ENCODE assay signal across 8 cellular contexts in the genomic region with DNA sequence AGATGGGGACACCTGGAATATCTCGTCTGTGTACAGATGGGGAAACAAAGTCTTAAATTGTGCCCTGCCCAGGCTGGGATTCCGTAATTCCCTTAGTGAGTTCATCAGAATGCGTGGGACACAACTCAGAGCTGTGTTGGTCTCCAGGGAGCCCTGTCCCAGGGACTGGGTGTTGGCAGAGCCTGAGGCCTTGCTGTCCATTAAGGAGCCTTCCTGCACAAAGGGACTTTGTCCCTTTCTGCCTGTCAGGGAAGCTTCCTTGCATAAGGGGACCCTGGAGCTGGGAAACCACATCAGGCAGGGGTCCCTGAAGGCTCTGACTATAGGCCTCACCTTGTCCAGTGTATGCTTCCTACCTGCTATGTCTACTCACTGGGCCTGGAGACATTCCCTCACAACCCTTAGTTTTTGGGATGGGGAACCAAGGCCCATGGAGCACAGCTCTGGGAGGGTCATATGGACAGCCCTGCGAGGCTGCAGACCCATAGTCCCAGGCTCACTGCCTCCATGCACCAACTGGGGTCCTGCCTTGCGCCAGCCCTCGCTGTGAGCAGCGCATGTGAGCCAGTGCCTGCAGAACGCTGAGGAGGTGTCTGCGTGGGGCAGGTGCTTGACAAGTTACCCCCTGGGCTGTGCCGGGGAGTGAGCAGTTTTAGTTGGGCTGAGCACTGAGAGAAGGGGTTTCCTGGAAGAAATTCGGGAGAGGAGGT. TPM values are rescaled to one million over a fixed set of nuclear protein-coding genes. Genes with fewer than 3 reads are reported as not detected.
DNase-seq lines count a peak whose midpoint lies in the region; ATAC-seq, FAIRE-seq and TF ChIP-seq lines count a peak whose summit lies in the region.

No MANE protein-coding gene starts in this region.

- BruUV-seq in PC-9 (replicated peaks; lab: Mats Ljungman, UMichigan), result no TSS peak
- TSS peak; percentile 24 for BruUV-seq in endothelial cell of umbilical vein (replicated peaks; lab: Mats Ljungman, UMichigan)

- H3K4me1 ChIP-seq in PC-9 (replicated peaks; ENCODE audit: insufficient read depth) (peaks cover 46% of the 10 kb centered on the region), endothelial cell of umbilical vein (ENCODE audit: control insufficient read depth, extremely low read depth, insufficient read depth, low read length) (peaks cover 34% of the 10 kb centered on the region)

- H3K27ac ChIP-seq in PC-9 (peak overlapping the region; percentile 67), endothelial cell of umbilical vein (ENCODE audit: insufficient read depth, low read depth, low read length) (peak overlapping the region; percentile 67)

- no peaks in the 10 kb centered on the region for H3K9me3 ChIP-seq in PC-9 (ENCODE audit: insufficient read depth, low read depth)
- no peaks in the 10 kb centered on the region for H3K9me3 ChIP-seq in endothelial cell of umbilical vein (replicated peaks; ENCODE audit: control insufficient read depth, insufficient read depth, low read length)

- TF ChIP-seq POLR2A in endothelial cell of umbilical vein (IDR thresholded peaks at IDR 0.05; ENCODE audit: low read depth, low read length), result no peak

- H4K20me1 ChIP-seq in PC-9 (ENCODE audit: insufficient read depth) (peaks cover 18% of the 10 kb centered on the region; the same call in 1 of the 2 replicates), endothelial cell of umbilical vein (replicated peaks; ENCODE audit: control insufficient read depth, extremely low read depth, insufficient read depth, low read length) (peaks cover under 1% of the 10 kb centered on the region)

- H3K4me3 ChIP-seq in PC-9 (peak overlapping the region; percentile 90), endothelial cell of umbilical vein (replicated peaks in 1 of 3; ENCODE audit: insufficient read depth in 1 of 3, low read depth in 1 of 3, low read length in 3 of 3) (peak overlapping the region in 2 of 3 experiments; percentile 82 to 83)

- H3K9me2 ChIP-seq in PC-9 (ENCODE audit: insufficient read depth), result no peaks in the 10 kb centered on the region

- peak overlapping the region; percentile 26 for H3K9ac ChIP-seq in endothelial cell of umbilical vein (replicated peaks; ENCODE audit: extremely low read depth, insufficient read depth, low read length)

- no peak overlapping the region for H2AFZ ChIP-seq in PC-9
- H2AFZ ChIP-seq in endothelial cell of umbilical vein (ENCODE audit: low read depth, low read length), result no peak overlapping the region

- CTCF ChIA-PET in PC-9 (lab: Charles Lee) (no interaction called here), endothelial cell of umbilical vein (lab: Charles Lee) (interaction anchor here (0.6 to 2.4 kb wide), 6 partner anchors 11 to 217 kb away, joined by 3 to 26 read pairs (median 4); no protein-coding TSS in a partner anchor)

- ATAC-seq in HG03521 (IDR thresholded peaks at IDR 0.05; ENCODE audit: unreplicated experiment), result no peak

- peaks cover 63% of the 10 kb centered on the region for H3K79me2 ChIP-seq in PC-9 (ENCODE audit: low read depth)
- H3K79me2 ChIP-seq in endothelial cell of umbilical vein (ENCODE audit: control insufficient read depth, insufficient read depth, low read length), result peaks cover 56% of the 10 kb centered on the region

- dilution Hi-C loops in endothelial cell of umbilical vein (cut with MboI; ENCODE audit: extremely low pct_ligation_motif_present, low sequenced_read_pairs), result no loop called here

- peaks cover 30% of the 10 kb centered on the region for H3K4me1 Mint-ChIP-seq in neural crest cell

- H3K36me3 Mint-ChIP-seq in neural crest cell (ENCODE audit: low read depth), result peaks cover 9% of the 10 kb centered on the region

- H3K4me2 ChIP-seq in PC-9, result peak overlapping the region; percentile 99
- H3K4me2 ChIP-seq in endothelial cell of umbilical vein (ENCODE audit: insufficient read depth, low read length), result peak overlapping the region; percentile 83

- peak overlapping the region; percentile 92 for H3K4me3 Mint-ChIP-seq in neural crest cell

- H3K27me3 Mint-ChIP-seq in neural crest cell (ENCODE audit: low read depth), result no peaks in the 10 kb centered on the region

- TF ChIP-seq CTCF in PC-9 (conservative IDR thresholded peaks at IDR 0.05), result no peak
- no peak for TF ChIP-seq CTCF in endothelial cell of umbilical vein (IDR thresholded peaks at IDR 0.05; ENCODE audit: extremely low read depth in 1 of 2, insufficient read depth in 1 of 2, low read depth in 1 of 2, low read length in 2 of 2)
- no peak for TF ChIP-seq CTCF in neural crest cell (conservative IDR thresholded peaks at IDR 0.05)

- POLR2A ChIA-PET in PC-9 (lab: Charles Lee; ENCODE audit: unreplicated experiment) (no interaction called here), endothelial cell of umbilical vein (lab: Charles Lee) (no interaction called here)

- H3K27me3 ChIP-seq in PC-9 (ENCODE audit: insufficient read depth, low read depth) (no peaks in the 10 kb centered on the region), endothelial cell of umbilical vein (ENCODE audit: control insufficient read depth in 2 of 2, insufficient read depth in 2 of 2, low read length in 2 of 2) (no peaks in the 10 kb centered on the region)

- FAIRE-seq in endothelial cell of umbilical vein (lab: Jason Lieb, UNC), result peak; percentile 61

- peak overlapping the region; percentile 76 for H3K27ac Mint-ChIP-seq in neural crest cell (ENCODE audit: unreplicated experiment)

- H3F3A ChIP-seq in PC-9 (ENCODE audit: insufficient read depth, low read depth), result peaks cover 24% of the 10 kb centered on the region

- DNase-seq in Ammon's horn (ENCODE audit: low spot score) (peak; percentile 76), PC-9 (no peak), endothelial cell of umbilical vein (ENCODE audit: low read depth, low spot score) (peak; percentile 15), neural crest cell (ENCODE audit: low read depth, low spot score) (no peak), NCI-H1048 (lab: John Stamatoyannopoulos, UW) (no peak), SHP77 treated with DMSO at 0.1 percent for 48 hours (lab: John Stamatoyannopoulos, UW) (no peak), GDM1 (lab: John Stamatoyannopoulos, UW) (no peak)

- intact Hi-C loops in PC-9 (cut with micrococcal nuclease; ENCODE audit: unreplicated experiment) (loop anchor here (1.0 to 10.0 kb wide), 7 partner anchors 35 to 1070 kb away; a partner anchor contains a TSS), endothelial cell of umbilical vein (cut with micrococcal nuclease) (loop anchor here (1.0 to 10.0 kb wide), 7 partner anchors 12 to 1067 kb away; a partner anchor contains a TSS)

- H3K9me3 Mint-ChIP-seq in neural crest cell, result peaks cover 4% of the 10 kb centered on the region

- peaks cover 10% of the 10 kb centered on the region for H3K36me3 ChIP-seq in PC-9 (ENCODE audit: low read depth)
- no peaks in the 10 kb centered on the region for H3K36me3 ChIP-seq in endothelial cell of umbilical vein (ENCODE audit: control insufficient read depth in 2 of 2, extremely low read depth in 1 of 2, insufficient read depth in 2 of 2, low read length in 2 of 2)

- H3K9me1 ChIP-seq in endothelial cell of umbilical vein (replicated peaks; ENCODE audit: control insufficient read depth, extremely low read depth, insufficient read depth, low read length), result no peaks in the 10 kb centered on the region

TF ChIP-seq in endothelial cell of umbilical vein, 7 proteins besides CTCF, POLR2A, EP300 and RAD21 (continues in another document):
- no peak for TF ChIP-seq GATA2 (IDR thresholded peaks at IDR 0.05; ENCODE audit: insufficient read depth, insufficient read length, low read depth, low read length)
- TF ChIP-seq FOS (IDR thresholded peaks at IDR 0.05; ENCODE audit: borderline replicate concordance, insufficient read depth, low read length), result no peak
- TF ChIP-seq EZH2 (IDR thresholded peaks at IDR 0.05; ENCODE audit: borderline replicate concordance, low read depth, low read length, severe bottlenecking), result no peak
- TF ChIP-seq JUN (IDR thresholded peaks at IDR 0.05; ENCODE audit: borderline replicate concordance, insufficient read depth, insufficient read length, low read depth), result no peak
- no peak for TF ChIP-seq POLR2AphosphoS5 (IDR thresholded peaks at IDR 0.05; ENCODE audit: insufficient read depth, low read depth, low read length)
- TF ChIP-seq MYC (IDR thresholded peaks at IDR 0.05; ENCODE audit: low read depth, low read length), result no peak

RNA-seq across cellular contexts. Expression of a gene that starts 1.6 kb away (rescaled TPM):
- 97.5 and 122 TPM in 2 replicates for total RNA-seq in PC-9 (2021)
- total RNA-seq in endothelial cell of umbilical vein, result 45.7 and 58.4 TPM in 2 replicates
- 148 and 238 TPM in 2 replicates for polyA plus RNA-seq in endothelial cell of umbilical vein
- polyA plus RNA-seq in endothelial cell of umbilical vein (2011; cell fraction: cytosol; rRNA removed), result 73.7 and 99.6 TPM in 2 replicates
- polyA plus RNA-seq in endothelial cell of umbilical vein (2011; cell fraction: nucleus; rRNA removed), result 77.8 and 80.0 TPM in 2 replicates
- polyA plus RNA-seq in endothelial cell of umbilical vein (2012), result 44.0 and 78.6 TPM in 2 replicates
- 25.4 and 36.1 TPM in 2 replicates for polyA minus RNA-seq in endothelial cell of umbilical vein
- 7.7 TPM for polyA minus RNA-seq in endothelial cell of umbilical vein (2011; cell fraction: cytosol; rRNA and poly(A)+ RNA removed)
- 18.2 and 21.8 TPM in 2 replicates for polyA minus RNA-seq in endothelial cell of umbilical vein (2011; cell fraction: nucleus; rRNA and poly(A)+ RNA removed)
- total RNA-seq in neural crest cell, result 22.1 and 25.6 TPM in 2 replicates

RNA-seq across cellular contexts. Expression of a gene that starts 36.4 kb away (rescaled TPM):
- total RNA-seq in PC-9 (2021) (115 TPM in 2 replicates), endothelial cell of umbilical vein (31.5 and 42.2 TPM in 2 replicates), neural crest cell (17.8 and 19.9 TPM in 2 replicates)
- 57.7 and 75.4 TPM in 2 replicates for polyA plus RNA-seq in endothelial cell of umbilical vein
- polyA plus RNA-seq in endothelial cell of umbilical vein (2011; cell fraction: cytosol; rRNA removed), result 41.6 and 45.2 TPM in 2 replicates
- polyA plus RNA-seq in endothelial cell of umbilical vein (2011; cell fraction: nucleus; rRNA removed), result 13.5 and 16.1 TPM in 2 replicates
- polyA plus RNA-seq in endothelial cell of umbilical vein (2012), result 47.0 and 62.3 TPM in 2 replicates
- polyA minus RNA-seq in endothelial cell of umbilical vein, result 17.9 and 23.1 TPM in 2 replicates
- polyA minus RNA-seq in endothelial cell of umbilical vein (2011; cell fraction: cytosol; rRNA and poly(A)+ RNA removed), result 9.3 TPM
- 6.6 and 11.2 TPM in 2 replicates for polyA minus RNA-seq in endothelial cell of umbilical vein (2011; cell fraction: nucleus; rRNA and poly(A)+ RNA removed)

RNA-seq across cellular contexts. Expression of a gene that starts 39.1 kb away (rescaled TPM):
- 8.4 and 8.7 TPM in 2 replicates for total RNA-seq in PC-9 (2021)
- not detected in 2 replicates for total RNA-seq in endothelial cell of umbilical vein
- 0.14 TPM in 1 of 2 replicates, not detected in the other for polyA plus RNA-seq in endothelial cell of umbilical vein
- polyA plus RNA-seq in endothelial cell of umbilical vein (2011; cell fraction: cytosol; rRNA removed), result not detected in 2 replicates
- polyA plus RNA-seq in endothelial cell of umbilical vein (2011; cell fraction: nucleus; rRNA removed), result not detected in 2 replicates
- not detected in 2 replicates for polyA plus RNA-seq in endothelial cell of umbilical vein (2012)
- polyA minus RNA-seq in endothelial cell of umbilical vein, result 0.40 and 0.68 TPM in 2 replicates
- not detected for polyA minus RNA-seq in endothelial cell of umbilical vein (2011; cell fraction: cytosol; rRNA and poly(A)+ RNA removed)
- polyA minus RNA-seq in endothelial cell of umbilical vein (2011; cell fraction: nucleus; rRNA and poly(A)+ RNA removed), result not detected in 2 replicates
- total RNA-seq in neural crest cell, result 0.27 TPM in 1 of 2 replicates, not detected in the other

Comparison
In these comparisons a context has a peak if more than half of its experiments do, and no peak if none do; other contexts are left out.
1. DNase-seq: peak in Ammon's horn (single experiment) and endothelial cell of umbilical vein (single experiment); none in PC-9 (0 of 2), neural crest cell (single experiment), NCI-H1048 (single experiment), SHP77 treated with DMSO at 0.1 percent for 48 hours (single experiment) and GDM1 (single experiment).